ENCODE assay signal across 8 cellular contexts in genomic region chr6:130018830-130019795, GRCh38. TPM values are rescaled to one million over a fixed set of nuclear protein-coding genes. Genes with fewer than 3 reads are reported as not detected.
DNase-seq lines count a peak whose midpoint lies in the region; ATAC-seq and TF ChIP-seq lines count a peak whose summit lies in the region.

No MANE protein-coding gene starts in this region.

- peaks cover 6% of the 10 kb centered on the region for H3K27me3 Mint-ChIP-seq in nephron progenitor cell (ENCODE audit: low read depth, poor library complexity)

- H3K27me3 ChIP-seq in PC-3 (ENCODE audit: low read length) (no peaks in the 10 kb centered on the region), upper lobe of right lung (no peaks in the 10 kb centered on the region)

- H3K79me2 ChIP-seq in PC-3 (ENCODE audit: low read length): no peaks in the 10 kb centered on the region

- peak overlapping the region; percentile 100 for H3K4me3 Mint-ChIP-seq in nephron progenitor cell

- POLR2A ChIA-PET in PC-3 (lab: Charles Lee; ENCODE audit: unreplicated experiment): no interaction called here

- H3K9me3 Mint-ChIP-seq in nephron progenitor cell: no peaks in the 10 kb centered on the region

- H3K36me3 Mint-ChIP-seq in nephron progenitor cell (ENCODE audit: low read depth): peaks cover 5% of the 10 kb centered on the region

- H3K36me3 ChIP-seq in PC-3 (ENCODE audit: low read depth, low read length): no peaks in the 10 kb centered on the region
- H3K36me3 ChIP-seq in upper lobe of right lung: no peaks in the 10 kb centered on the region

- H3K27ac ChIP-seq in PC-3 (ENCODE audit: low read length): no peak overlapping the region
- H3K27ac ChIP-seq in upper lobe of right lung: peak overlapping the region; percentile 77

- peak overlapping the region; percentile 29; the same call in 1 of the 2 replicates for H3K9ac ChIP-seq in PC-3 (ENCODE audit: low read length)

- H3K9me2 ChIP-seq in PC-3 (replicated peaks; ENCODE audit: low read length): no peaks in the 10 kb centered on the region

- H3K9me3 ChIP-seq in PC-3 (ENCODE audit: low read length) (no peaks in the 10 kb centered on the region), upper lobe of right lung (no peaks in the 10 kb centered on the region)

- H4K20me1 ChIP-seq in PC-3 (ENCODE audit: low read length): no peaks in the 10 kb centered on the region

- H3K4me3 ChIP-seq in PC-3 (ENCODE audit: low read length): peak overlapping the region; percentile 90
- H3K4me3 ChIP-seq in foreskin fibroblast (ENCODE audit: low read depth in 1 of 2, low read length in 2 of 2): peak overlapping the region; percentile 72 to 96
- H3K4me3 ChIP-seq in upper lobe of right lung: peak overlapping the region; percentile 82

- H3K4me1 ChIP-seq in PC-3 (ENCODE audit: insufficient read depth, low read length) (no peaks in the 10 kb centered on the region; the same call in 1 of the 2 replicates), upper lobe of right lung (no peaks in the 10 kb centered on the region)

- H3K4me1 Mint-ChIP-seq in nephron progenitor cell: peaks cover 33% of the 10 kb centered on the region

- BruUV-seq in PC-3 (replicated peaks; lab: Mats Ljungman, UMichigan): no TSS peak

- H3K4me2 ChIP-seq in PC-3 (ENCODE audit: low read length): peak overlapping the region; percentile 88

- H3F3A ChIP-seq in PC-3 (ENCODE audit: low read length, unreplicated experiment): no peaks in the 10 kb centered on the region

- DNase-seq in NCI-H1105 treated with DMSO at 0.1 percent for 48 hours (lab: John Stamatoyannopoulos, UW): peak; percentile 40
- no peak for DNase-seq in NCI-H1105 (lab: John Stamatoyannopoulos, UW)
- DNase-seq in PC-3: peak; percentile 19
- DNase-seq in activated effector memory CD4-positive, alpha-beta T cell treated with Interleukin-2 at 50 U/mL for 16 hours: peak; percentile 27
- DNase-seq in foreskin fibroblast: peak in 1 of 2 donors; percentile 61
- peak; percentile 57 for DNase-seq in nephron progenitor cell
- DNase-seq in upper lobe of right lung: no peak

- H3K27ac Mint-ChIP-seq in nephron progenitor cell: peak overlapping the region; percentile 97

- intact Hi-C loops in PC-3 (cut with micrococcal nuclease): loop anchor here (2.0 kb wide), 2 partner anchors 80 to 270 kb away; no protein-coding TSS in a partner anchor
- intact Hi-C loops in upper lobe of right lung (cut with DNase I): no loop called here

- H2AFZ ChIP-seq in PC-3 (ENCODE audit: low read length): peak overlapping the region; percentile 99

- TF ChIP-seq CTCF in PC-3 (conservative IDR thresholded peaks at IDR 0.05; ENCODE audit: low read depth, low read length) (no peak), foreskin fibroblast (IDR thresholded peaks at IDR 0.05; ENCODE audit: low read depth, low read length) (no peak), nephron progenitor cell (IDR thresholded peaks at IDR 0.05) (no peak), upper lobe of right lung (IDR thresholded peaks at IDR 0.05) (no peak)

- ATAC-seq in HG02885 (IDR thresholded peaks at IDR 0.05; ENCODE audit: poor library complexity, unreplicated experiment): peak; percentile 30
- peak; percentile 4; the same call in 1 of the 2 replicates for ATAC-seq in PC-3
- ATAC-seq in upper lobe of right lung: peak; percentile 16

- CTCF ChIA-PET in PC-3 (lab: Charles Lee): interaction anchor here (0.6 kb wide), 1 partner anchor 81 kb away, joined by 3 read pairs; no protein-coding TSS in a partner anchor

RNA-seq across cellular contexts. Expression of gene L3MBTL3, which starts 0.7 kb away (rescaled TPM):
- 3.0 and 3.1 TPM in 2 replicates for total RNA-seq in PC-3 (2014; rRNA removed)
- total RNA-seq in upper lobe of right lung: 6.3 TPM

Comparison
In these comparisons a context has a peak if more than half of its experiments do, and no peak if none do; other contexts are left out.
1. DNase-seq: peak in NCI-H1105 treated with DMSO at 0.1 percent for 48 hours (single experiment), PC-3 (single experiment), activated effector memory CD4-positive, alpha-beta T cell treated with Interleukin-2 at 50 U/mL for 16 hours (single experiment) and nephron progenitor cell (single experiment); none in NCI-H1105 (single experiment) and upper lobe of right lung (single experiment).
2. Peak in every context shown above with its lines, with median percentiles within 50 percentile points of each other: ATAC-seq and H3K4me3 ChIP-seq.